8 cellular contexts compared by ENCODE assay signal in the genomic region with DNA sequence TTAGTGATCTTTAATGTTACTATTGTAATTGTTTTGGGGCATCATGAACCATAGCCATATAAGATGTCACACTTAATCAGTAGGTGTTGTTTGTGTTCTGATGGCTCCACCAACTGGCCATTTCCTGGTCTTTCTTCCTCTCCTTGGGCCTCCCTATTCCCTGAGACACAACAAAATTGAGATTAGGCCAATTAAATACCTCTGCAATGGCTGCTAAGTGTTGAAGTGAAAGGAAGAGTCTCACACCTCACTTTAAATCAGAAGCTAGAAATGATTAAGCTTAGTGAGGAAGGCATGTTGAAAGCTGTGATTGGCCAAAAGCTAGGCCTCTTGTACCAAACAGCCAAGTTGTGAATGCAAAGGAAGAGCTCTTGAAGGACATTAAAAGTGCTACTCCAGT. TPM values are rescaled to one million over a fixed set of nuclear protein-coding genes. Genes with fewer than 3 reads are reported as not detected.
DNase-seq lines count a peak whose midpoint lies in the region; ATAC-seq, FAIRE-seq and TF ChIP-seq lines count a peak whose summit lies in the region.

No MANE protein-coding gene starts in this region.

- FAIRE-seq in small intestine (lab: Jason Lieb, UNC) = no peak

- ATAC-seq in activated naive CD4-positive, alpha-beta T cell treated with anti-CD3 and anti-CD28 coated beads, Interleukin-2, amount 50 U/mL, for 72 hours = peak; percentile 74 to 86
- peak; percentile 87 for ATAC-seq in PC-3

- intact Hi-C loops in PC-3 (cut with micrococcal nuclease) = loop anchor here (1.0 to 5.0 kb wide), 3 partner anchors 23 to 246 kb away; no protein-coding TSS in a partner anchor
- intact Hi-C loops in tibial artery (cut with DNase I; ENCODE audit: low total_unique reads) = no loop called here

- no peak overlapping the region for H3K4me2 ChIP-seq in PC-3 (ENCODE audit: low read length)

- DNase-seq in activated naive CD4-positive, alpha-beta T cell treated with anti-CD3 and anti-CD28 coated beads, Interleukin-2, amount 50 U/mL, for 72 hours (ENCODE audit: low spot score in 2 of 2) = peak in 1 of 2 donors; percentile 11
- no peak for DNase-seq in activated naive CD4-positive, alpha-beta T cell treated with Interleukin-2 at 50 U/mL for 16 hours
- DNase-seq in PC-3 (peak; percentile 65), fibroblast of mammary gland (ENCODE audit: low read depth) (peak; percentile 42), small intestine (peak; percentile 34), mucosa of gallbladder (ENCODE audit: low spot score) (no peak), NCI-H774 (lab: John Stamatoyannopoulos, UW) (no peak), tibial artery (no peak)

- no peaks in the 10 kb centered on the region for H4K20me1 ChIP-seq in PC-3 (ENCODE audit: low read length)

- H3K36me3 ChIP-seq in PC-3 (ENCODE audit: low read depth, low read length) (no peaks in the 10 kb centered on the region), small intestine (ENCODE audit: control insufficient read depth in 2 of 2, insufficient read depth in 2 of 2, low read length in 2 of 2) (peaks cover 0 to 2% of the 10 kb centered on the region in 2 donors), tibial artery (no peaks in the 10 kb centered on the region)

- H3K36me3 Mint-ChIP-seq in activated naive CD4-positive, alpha-beta T cell treated with anti-CD3 and anti-CD28 coated beads, Interleukin-2, amount 50 U/mL, for 72 hours = peaks cover 0 to 12% of the 10 kb centered on the region in 2 donors

- H3K27ac ChIP-seq in PC-3 (ENCODE audit: low read length) (no peak overlapping the region), small intestine (ENCODE audit: low read depth in 1 of 2, low read length in 1 of 2) (no peak overlapping the region), tibial artery (no peak overlapping the region)

- CTCF ChIA-PET in PC-3 (lab: Charles Lee) = interaction anchor here (0.5 to 1.0 kb wide), 4 partner anchors 22 to 252 kb away, joined by 4 to 10 read pairs (median 4); no protein-coding TSS in a partner anchor

- H3K79me2 ChIP-seq in PC-3 (ENCODE audit: low read length) = 0 out of 2 replicates have a peak, but pooled peaks cover 10% of the 10 kb centered on the region

- H3K9me3 ChIP-seq in PC-3 (ENCODE audit: low read length) (no peaks in the 10 kb centered on the region), small intestine (ENCODE audit: control insufficient read depth, low read depth) (no peaks in the 10 kb centered on the region), tibial artery (peaks cover 0 to 6% (median 0%) of the 10 kb centered on the region in 3 donors)

- POLR2A ChIA-PET in PC-3 (lab: Charles Lee; ENCODE audit: unreplicated experiment) = no interaction called here

- no peaks in the 10 kb centered on the region for H3F3A ChIP-seq in PC-3 (ENCODE audit: low read length, unreplicated experiment)

- H3K9me2 ChIP-seq in PC-3 (replicated peaks; ENCODE audit: low read length) = no peaks in the 10 kb centered on the region

- no peak overlapping the region for H2AFZ ChIP-seq in PC-3 (ENCODE audit: low read length)

- no peak overlapping the region for H3K4me3 ChIP-seq in PC-3 (ENCODE audit: low read length)
- H3K4me3 ChIP-seq in fibroblast of mammary gland (ENCODE audit: control insufficient read depth, low read depth, low read length) = no peak overlapping the region
- H3K4me3 ChIP-seq in small intestine (ENCODE audit: low read depth in 1 of 2, low read length in 2 of 2) = no peak overlapping the region
- H3K4me3 ChIP-seq in tibial artery = no peak overlapping the region

- BruUV-seq in PC-3 (replicated peaks; lab: Mats Ljungman, UMichigan) = no TSS peak

- no peaks in the 10 kb centered on the region for H3K9me3 Mint-ChIP-seq in activated naive CD4-positive, alpha-beta T cell treated with anti-CD3 and anti-CD28 coated beads, Interleukin-2, amount 50 U/mL, for 72 hours

- TF ChIP-seq CTCF in PC-3 (conservative IDR thresholded peaks at IDR 0.05; ENCODE audit: low read depth, low read length) (peak; percentile 90), fibroblast of mammary gland (conservative IDR thresholded peaks at IDR 0.05; ENCODE audit: control insufficient read depth, insufficient read depth, low read depth, low read length) (peak; percentile 41), tibial artery (IDR thresholded peaks at IDR 0.05) (peak in 1 of 2 experiments; percentile 8)

- H3K27ac Mint-ChIP-seq in activated naive CD4-positive, alpha-beta T cell treated with anti-CD3 and anti-CD28 coated beads, Interleukin-2, amount 50 U/mL, for 72 hours = peak overlapping the region; percentile 61 to 83

- H3K4me1 ChIP-seq in PC-3 (ENCODE audit: insufficient read depth, low read length) (no peaks in the 10 kb centered on the region), small intestine (ENCODE audit: control insufficient read depth in 2 of 2, insufficient read depth in 1 of 2, low read depth in 1 of 2, low read length in 1 of 2) (no peaks in the 10 kb centered on the region), tibial artery (peaks cover 0 to 51% (median 10%) of the 10 kb centered on the region in 4 donors)

- no peak overlapping the region for H3K9ac ChIP-seq in PC-3 (ENCODE audit: low read length)

- H3K27me3 ChIP-seq in PC-3 (ENCODE audit: low read length) (no peaks in the 10 kb centered on the region), small intestine (ENCODE audit: control insufficient read depth in 2 of 2, insufficient read depth in 2 of 2, low read length in 2 of 2) (no peaks in the 10 kb centered on the region), tibial artery (no peaks in the 10 kb centered on the region)

RNA-seq across cellular contexts. Expression of gene PPP2R5A, which starts 30.7 kb away (rescaled TPM):
- total RNA-seq in activated naive CD4-positive, alpha-beta T cell treated with anti-CD3 and anti-CD28 coated beads, Interleukin-2, amount 50 U/mL, for 72 hours = 10 to 100 TPM; 28.1 to 33.1 TPM
- total RNA-seq in PC-3 (2014; rRNA removed) (44.0 and 64.7 TPM in 2 replicates), mucosa of gallbladder (53.3 TPM)
- polyA plus RNA-seq in small intestine = 10 to 100 TPM; 33.0 to 41.2 (median 40.1) TPM

Comparison
In these comparisons a context has a peak if more than half of its experiments do, and no peak if none do; other contexts are left out.
1. DNase-seq: peak in PC-3 (single experiment), fibroblast of mammary gland (single experiment) and small intestine (single experiment); none in activated naive CD4-positive, alpha-beta T cell treated with Interleukin-2 at 50 U/mL for 16 hours (single experiment), mucosa of gallbladder (single experiment), NCI-H774 (single experiment) and tibial artery (0 of 2).